8 cellular contexts compared by ENCODE assay signal in the genomic region with DNA sequence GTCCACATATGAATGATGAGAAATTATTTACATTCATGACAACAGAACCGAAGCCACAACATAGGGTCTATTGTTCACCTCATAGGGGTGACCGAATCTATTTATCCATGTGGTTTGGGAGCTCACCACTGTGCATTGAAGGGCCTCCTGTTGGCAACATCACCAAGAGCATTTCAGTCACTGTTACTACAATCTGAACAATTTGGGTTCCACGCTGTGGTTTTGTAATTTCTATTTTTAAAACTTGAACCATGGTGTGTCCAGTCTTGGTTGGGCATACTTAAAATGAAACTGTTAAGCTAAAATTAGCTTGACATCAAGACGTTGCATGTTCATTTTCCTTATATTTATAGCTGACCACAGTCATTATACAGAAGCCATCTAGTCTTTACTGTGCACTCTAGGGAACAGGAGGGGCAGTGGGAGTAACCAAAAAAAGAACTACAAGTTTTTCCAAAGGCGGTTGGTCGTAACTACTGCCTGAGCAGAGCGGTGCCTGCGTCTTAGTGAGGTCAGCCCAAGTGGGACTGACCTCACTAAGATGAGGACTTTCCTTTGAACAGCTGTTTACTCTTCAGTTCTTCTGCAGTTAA.
DNase-seq lines count a peak whose midpoint lies in the region; ATAC-seq and TF ChIP-seq lines count a peak whose summit lies in the region.

No MANE protein-coding gene starts in this region.

- H3K36me3 ChIP-seq in muscle layer of colon (ENCODE audit: insufficient read depth, low read length): no peaks in the 10 kb centered on the region

- no peak overlapping the region for H3K9ac ChIP-seq in muscle layer of colon (ENCODE audit: low read length)

- DNase-seq in CD14-positive monocyte (ENCODE audit: low spot score): no peak
- DNase-seq in amniotic stem cell (lab: John Stamatoyannopoulos, UW): peak; percentile 1
- no peak for DNase-seq in GM19238 (ENCODE audit: insufficient read length, low spot score)
- DNase-seq in 8988T: no peak
- DNase-seq in activated naive CD4-positive, alpha-beta T cell treated with Interleukin-2 at 50 U/mL for 16 hours: no peak

- H3K4me1 Mint-ChIP-seq in CD14-positive monocyte: peaks cover 25% of the 10 kb centered on the region

- peaks cover 0 to 6% (median 2%) of the 10 kb centered on the region in 3 donors for H3K27me3 Mint-ChIP-seq in CD14-positive monocyte (ENCODE audit: low read depth in 3 of 3)

- no peak overlapping the region for H3K4me3 ChIP-seq in muscle layer of colon (ENCODE audit: low read depth in 1 of 2, low read length in 2 of 2)

- no peaks in the 10 kb centered on the region for H3K27me3 ChIP-seq in muscle layer of colon (ENCODE audit: control insufficient read depth in 1 of 2, insufficient read depth in 2 of 2, low read length in 2 of 2)

- H3K27ac Mint-ChIP-seq in CD14-positive monocyte: peak overlapping the region in 6 of 7 donors; percentile 27 to 83 (median 40)

- intact Hi-C loops in CD14-positive monocyte (cut with micrococcal nuclease): no loop called here

- no peaks in the 10 kb centered on the region for H3K36me3 Mint-ChIP-seq in CD14-positive monocyte

- ATAC-seq in GM19463 (IDR thresholded peaks at IDR 0.05; ENCODE audit: unreplicated experiment): peak; percentile 79
- ATAC-seq in HG03378 (IDR thresholded peaks at IDR 0.05; ENCODE audit: unreplicated experiment): peak; percentile 78

- TF ChIP-seq CTCF in CD14-positive monocyte (IDR thresholded peaks at IDR 0.05): no peak

- H3K27ac ChIP-seq in muscle layer of colon (ENCODE audit: low read depth, low read length): peak overlapping the region; percentile 44

- peak overlapping the region in 1 of 2 donors; percentile 15 for H3K4me3 Mint-ChIP-seq in CD14-positive monocyte

- H3K9me3 ChIP-seq in muscle layer of colon (ENCODE audit: low read length): no peaks in the 10 kb centered on the region

- H3K4me1 ChIP-seq in muscle layer of colon (ENCODE audit: insufficient read depth, low read length): peaks cover 17% of the 10 kb centered on the region

- H3K9me3 Mint-ChIP-seq in CD14-positive monocyte: peaks cover 0 to 3% (median 0%) of the 10 kb centered on the region in 7 donors
